Comparison of ENCODE assay signal across 15 cellular contexts in genomic region chr6:109424946-109425345, GRCh38.
"Had no signal": no experiment of that assay in that cellular context is flagged by ENCODE, and none has a peak within 500 bp of the region (broad histone marks: within the 10 kb centered on the region; RNA-seq: fewer than 3 reads in every experiment).

No MANE protein-coding gene starts in this region.

- H3K27me3 ChIP-seq: gastrocnemius medialis, heart right ventricle, tibial artery, vagina had no signal

- DNase-seq: activated CD4-positive, alpha-beta memory T cell treated with anti-CD3 and anti-CD28 coated beads for 36 hours; activated CD4-positive, alpha-beta T cell treated with anti-CD3 and anti-CD28 coated beads for 1 hour; activated CD8-positive, alpha-beta memory T cell treated with anti-CD3 and anti-CD28 coated beads, Interleukin-2, amount 50 U/mL, for 4 hours; activated gamma-delta T cell treated with Interleukin-2 at 50 U/mL for 16 hours; activated naive CD8-positive, alpha-beta T cell treated with anti-CD3 and anti-CD28 coated beads, Interleukin-2, amount 10 ng/mL, durations not matched to agents 7 days and 5 days; activated T-cell treated with anti-CD3 and anti-CD28 coated beads, Interleukin-2, amount 50 U/mL, for 72 hours; gastrocnemius medialis; heart right ventricle; left ventricle myocardium superior; T-helper 9 cell; tibial artery had no signal

- H3K36me3 Mint-ChIP-seq: activated CD4-positive, alpha-beta memory T cell treated with anti-CD3 and anti-CD28 coated beads for 36 hours; activated naive CD8-positive, alpha-beta T cell treated with anti-CD3 and anti-CD28 coated beads, Interleukin-2, amount 10 ng/mL, durations not matched to agents 7 days and 5 days had no signal

- ATAC-seq: activated T-cell treated with anti-CD3 and anti-CD28 coated beads, Interleukin-2, amount 50 U/mL, for 72 hours; gastrocnemius medialis; heart right ventricle; left ventricle myocardium superior had no signal

- H3K36me3 ChIP-seq: gastrocnemius medialis, heart right ventricle, tibial artery, vagina had no signal

- H3K27ac ChIP-seq: gastrocnemius medialis, heart right ventricle, tibial artery, vagina had no signal

- H3K9me3 ChIP-seq: gastrocnemius medialis, heart right ventricle, tibial artery, vagina had no signal

- H3K27ac Mint-ChIP-seq: activated CD4-positive, alpha-beta memory T cell treated with anti-CD3 and anti-CD28 coated beads for 36 hours; activated naive CD8-positive, alpha-beta T cell treated with anti-CD3 and anti-CD28 coated beads, Interleukin-2, amount 10 ng/mL, durations not matched to agents 7 days and 5 days; activated T-cell treated with anti-CD3 and anti-CD28 coated beads, Interleukin-2, amount 50 U/mL, for 72 hours had no signal

- H3K9me3 Mint-ChIP-seq: activated CD4-positive, alpha-beta memory T cell treated with anti-CD3 and anti-CD28 coated beads for 36 hours; activated naive CD8-positive, alpha-beta T cell treated with anti-CD3 and anti-CD28 coated beads, Interleukin-2, amount 10 ng/mL, durations not matched to agents 7 days and 5 days; activated T-cell treated with anti-CD3 and anti-CD28 coated beads, Interleukin-2, amount 50 U/mL, for 72 hours; neural crest cell had no signal

- H3K4me3 ChIP-seq: gastrocnemius medialis, heart right ventricle, tibial artery, vagina had no signal

- H3K4me1 Mint-ChIP-seq: neural crest cell had no signal

- FAIRE-seq: colon, small intestine had no signal

- H3K4me3 Mint-ChIP-seq: activated CD4-positive, alpha-beta memory T cell treated with anti-CD3 and anti-CD28 coated beads for 36 hours; activated naive CD8-positive, alpha-beta T cell treated with anti-CD3 and anti-CD28 coated beads, Interleukin-2, amount 10 ng/mL, durations not matched to agents 7 days and 5 days; activated T-cell treated with anti-CD3 and anti-CD28 coated beads, Interleukin-2, amount 50 U/mL, for 72 hours; neural crest cell had no signal
